29 cellular contexts compared by ENCODE assay signal in genomic region chr2:156177654-156178053, GRCh38.
DNase-seq lines count a peak whose midpoint lies in the region; ATAC-seq, FAIRE-seq and TF ChIP-seq lines count a peak whose summit lies in the region.
"Had no signal": no experiment of that assay in that cellular context is flagged by ENCODE, and none has a peak within 500 bp of the region (broad histone marks: within the 10 kb centered on the region; RNA-seq: fewer than 3 reads in every experiment).

No MANE protein-coding gene starts in this region.

- no peaks in the 10 kb centered on the region for H3K79me2 ChIP-seq in HepG2 (ENCODE audit: insufficient read depth, low read length)

- no peak for TF ChIP-seq EP300 in HepG2 (IDR thresholded peaks at IDR 0.05; ENCODE audit: low read depth in 2 of 2, low read length in 2 of 2)
- no peak for TF ChIP-seq EP300 in HepG2 (CRISPR knock-in tag; IDR thresholded peaks at IDR 0.05; ENCODE audit: borderline replicate concordance)

- BruUV-seq in HepG2 (replicated peaks; lab: Mats Ljungman, UMichigan) = no TSS peak

- ATAC-seq in HepG2 (peak; percentile 71), right lobe of liver (no peak)
- ATAC-seq: A549; CD8-positive, alpha-beta T cell had no signal

- H3K9me3 ChIP-seq in HepG2 (ENCODE audit: low read length) = no peaks in the 10 kb centered on the region
- H3K9me3 ChIP-seq in right lobe of liver = no peaks in the 10 kb centered on the region
- H3K9me3 ChIP-seq: A549; BE2C; BLaER1; BLaER1 treated with 17β-estradiol and CSF1 and Interleukin-3, amounts not matched to agents 10 nM and 100 nM; Caco-2 had no signal

- H3K27ac ChIP-seq in HepG2 (ENCODE audit: extremely low read length, insufficient read depth, low read length) = no peak overlapping the region
- no peak overlapping the region for H3K27ac ChIP-seq in right lobe of liver
- H3K27ac ChIP-seq: 22Rv1; A549; BLaER1; BLaER1 treated with 17β-estradiol and CSF1 and Interleukin-3, amounts not matched to agents 10 nM and 100 nM; C4-2B had no signal

- no peaks in the 10 kb centered on the region for H3K36me3 ChIP-seq in HepG2 (replicated peaks in 1 of 2; ENCODE audit: control insufficient read depth in 1 of 2, insufficient read depth in 2 of 2, low read length in 2 of 2)
- no peaks in the 10 kb centered on the region for H3K36me3 ChIP-seq in right lobe of liver
- H3K36me3 ChIP-seq: BE2C; BLaER1; BLaER1 treated with 17β-estradiol and CSF1 and Interleukin-3, amounts not matched to agents 10 nM and 100 nM had no signal

- POLR2A ChIA-PET in HepG2 (lab: Yijun Ruan, JAX) = no interaction called here

- CTCF ChIA-PET in HepG2 (lab: Yijun Ruan, JAX; ENCODE audit: low intra/inter-chr PET ratio, low total read pairs) = no interaction called here

- WGBS in HepG2 (ENCODE audit: low lambda C conversion rate) = 12% methylated on average over 3 of the region's 3 CpGs
- WGBS in right lobe of liver (ENCODE audit: insufficient coverage, low coverage, low lambda C conversion rate, missing lambda C conversion rate) = 75% methylated on average over 3 of the region's 3 CpGs

- H3K27me3 ChIP-seq in HepG2 (ENCODE audit: control insufficient read depth in 1 of 2, insufficient read depth in 2 of 2, low read length in 2 of 2) (no peaks in the 10 kb centered on the region), right lobe of liver (no peaks in the 10 kb centered on the region)
- H3K27me3 ChIP-seq: BE2C; BLaER1; BLaER1 treated with 17β-estradiol and CSF1 and Interleukin-3, amounts not matched to agents 10 nM and 100 nM had no signal

- no peaks in the 10 kb centered on the region for H4K20me1 ChIP-seq in HepG2 (ENCODE audit: insufficient read depth, low read length)
- H4K20me1 ChIP-seq: BLaER1; BLaER1 treated with 17β-estradiol and CSF1 and Interleukin-3, amounts not matched to agents 10 nM and 100 nM had no signal

- H3K4me2 ChIP-seq in HepG2 (ENCODE audit: low read depth, low read length) = no peak overlapping the region
- H3K4me2 ChIP-seq: A549; BLaER1; BLaER1 treated with 17β-estradiol and CSF1 and Interleukin-3, amounts not matched to agents 10 nM and 100 nM had no signal

- H3K4me3 ChIP-seq in HepG2 (replicated peaks in 1 of 3; ENCODE audit: insufficient read depth in 1 of 3, low read depth in 2 of 3, low read length in 3 of 3) = no peak overlapping the region
- H3K4me3 ChIP-seq in right lobe of liver = no peak overlapping the region
- H3K4me3 ChIP-seq: A549; BLaER1; BLaER1 treated with 17β-estradiol and CSF1 and Interleukin-3, amounts not matched to agents 10 nM and 100 nM had no signal

- no peak overlapping the region for H3K9ac ChIP-seq in HepG2 (ENCODE audit: insufficient read depth, low read depth, low read length)
- H3K9ac ChIP-seq: BLaER1; BLaER1 treated with 17β-estradiol and CSF1 and Interleukin-3, amounts not matched to agents 10 nM and 100 nM had no signal

- TF ChIP-seq CTCF in HepG2 (CRISPR knock-in tag; IDR thresholded peaks at IDR 0.05) (no peak), right lobe of liver (IDR thresholded peaks at IDR 0.05) (no peak)

- H3K4me1 ChIP-seq in HepG2 (ENCODE audit: insufficient read depth, low read length) (peaks cover 18% of the 10 kb centered on the region), right lobe of liver (no peaks in the 10 kb centered on the region)
- H3K4me1 ChIP-seq: A549, BE2C, BLaER1 had no signal

- no peak for FAIRE-seq in HepG2 (lab: Jason Lieb, UNC)
- FAIRE-seq: A204.1, A549, D721Med had no signal

- TF ChIP-seq RAD21 in HepG2 (CRISPR knock-in tag; IDR thresholded peaks at IDR 0.05) = no peak

- in situ Hi-C loops in HepG2 (cut with HindIII; ENCODE audit: extremely low pct_ligation_motif_present, low pct_unique_long_range_greater_than_20kb) = no loop called here

- peak; percentile 49 for DNase-seq in HepG2 (ENCODE audit: low spot score)
- DNase-seq in right lobe of liver = no peak
- DNase-seq: 8988T; ACHN; AML-193; BE2C; C1 segment of cervical spinal cord; Caco-2; Calu3; CD4-positive, alpha-beta memory T cell; CD4-positive, alpha-beta T cell; CD4-positive, CD25-positive, alpha-beta regulatory T cell; CD8-positive, alpha-beta memory T cell; CD8-positive, alpha-beta T cell; COR-L47; DMS 273 treated with DMSO at 0.1 percent for 48 hours; DMS153; DMS53; DMS79; DMS79 treated with DMSO at 0.1 percent for 48 hours; DND-41; EL had no signal

- H2AFZ ChIP-seq in HepG2 (ENCODE audit: low read length) = no peak overlapping the region

- TF ChIP-seq POLR2A in HepG2 (IDR thresholded peaks at IDR 0.05; ENCODE audit: insufficient read depth in 1 of 2, low read depth in 2 of 2, low read length in 2 of 2) (no peak), right lobe of liver (IDR thresholded peaks at IDR 0.05) (no peak)

- intact Hi-C loops in HepG2 (cut with micrococcal nuclease; ENCODE audit: unreplicated experiment) (no loop called here), right lobe of liver (cut with DNase I) (no loop called here)

TF ChIP-seq in HepG2, 621 proteins besides CTCF, POLR2A, EP300 and RAD21:
- peak; percentile 24; the same call in 1 of the 2 replicates for TF ChIP-seq HNF4A (CRISPR knock-in tag; IDR thresholded peaks at IDR 0.05)
- TF ChIP-seq ZMAT3 (CRISPR knock-in tag; conservative IDR thresholded peaks at IDR 0.05) = no peak
- TF ChIP-seq HDAC1 (CRISPR knock-in tag; IDR thresholded peaks at IDR 0.05) = 0 out of 2 replicates have a peak, but pooled peaks have one; percentile 20
- TF ChIP-seq ZMYM4 (CRISPR knock-in tag; IDR thresholded peaks at IDR 0.05) = 0 out of 2 replicates have a peak, but pooled peaks have one; percentile 55
- TF ChIP-seq TEAD3 (CRISPR knock-in tag; optimal IDR thresholded peaks at IDR 0.05; ENCODE audit: borderline replicate concordance) = peak; percentile 62
